Comparison of ENCODE assay signal across 13 cellular contexts in genomic region chr7:27103489-27104226, GRCh38. TPM values are rescaled to one million over a fixed set of nuclear protein-coding genes. Genes with fewer than 3 reads are reported as not detected.
A peak's percentile ranks its signal among the peaks of the same experiment; 100 is the strongest.
DNase-seq lines count a peak whose midpoint lies in the region; TF ChIP-seq lines count a peak whose summit lies in the region.
"Had no signal": no experiment of that assay in that cellular context is flagged by ENCODE, and none has a peak within 500 bp of the region (broad histone marks: within the 10 kb centered on the region; RNA-seq: fewer than 3 reads in every experiment).

No MANE protein-coding gene starts in this region.

- H2AFZ ChIP-seq in ACC112 (ENCODE audit: low read length, unreplicated experiment) (no peak overlapping the region), fibroblast of lung (ENCODE audit: low read length) (no peak overlapping the region), neural progenitor cell (replicated peaks) (no peak overlapping the region)

- no peak overlapping the region for H3K27ac Mint-ChIP-seq in neural progenitor cell
- H3K27ac Mint-ChIP-seq: activated naive CD4-positive, alpha-beta T cell treated with anti-CD3 and anti-CD28 coated beads, Interleukin-2, amount 50 U/mL, for 24 hours had no signal

- no peaks in the 10 kb centered on the region for H3K4me1 Mint-ChIP-seq in neural progenitor cell

- in situ Hi-C loops in ACHN (cut with HindIII; ENCODE audit: low pct_ligation_motif_present, low pct_unique_long_range_greater_than_20kb, low sequenced_read_pairs), result no loop called here

- H3F3A ChIP-seq in neural progenitor cell (ENCODE audit: low read depth), result peaks cover 33% of the 10 kb centered on the region

- no peak for TF ChIP-seq CTCF in fibroblast of lung (conservative IDR thresholded peaks at IDR 0.05 in 1 of 2, IDR thresholded peaks at IDR 0.05 in 1 of 2; ENCODE audit: low read depth in 1 of 2, low read length in 2 of 2)
- TF ChIP-seq CTCF in neural progenitor cell (IDR thresholded peaks at IDR 0.05), result no peak

- DNase-seq in SK-N-MC (ENCODE audit: low read depth, low spot score), result no peak
- peak; percentile 47 to 49 for DNase-seq in fibroblast of lung (ENCODE audit: low read depth in 2 of 2)
- peak; percentile 56 for DNase-seq in neural progenitor cell (ENCODE audit: low spot score)
- DNase-seq in T-helper 2 cell, result no peak
- no peak for DNase-seq in NCI-H2107 (lab: John Stamatoyannopoulos, UW)
- DNase-seq in activated CD8-positive, alpha-beta memory T cell treated with anti-CD3 and anti-CD28 coated beads, Interleukin-2, amount 50 U/mL, for 4 hours, result no peak
- no peak for DNase-seq in ACHN
- DNase-seq: GF-D8; stimulated activated CD4-positive, alpha-beta T cell treated with anti-CD3 and anti-CD28 coated beads, Interleukin-2, amount 100 ng/mL, for 24 hours; tibial artery had no signal

- H4K20me1 ChIP-seq in fibroblast of lung (ENCODE audit: control insufficient read depth, extremely low read depth, insufficient read depth, low read length) (no peaks in the 10 kb centered on the region), neural progenitor cell (ENCODE audit: low read depth) (peaks cover 100% of the 10 kb centered on the region)

- H3K27ac ChIP-seq in ACC112 (ENCODE audit: low read depth, low read length) (no peak overlapping the region), SK-N-MC (no peak overlapping the region), fibroblast of lung (ENCODE audit: insufficient read depth, low read length) (peak overlapping the region; percentile 95), neural progenitor cell (no peak overlapping the region)
- H3K27ac ChIP-seq: RWPE1, tibial artery had no signal

- H3K9me3 Mint-ChIP-seq in neural progenitor cell, result peaks cover 4% of the 10 kb centered on the region
- H3K9me3 Mint-ChIP-seq: activated naive CD4-positive, alpha-beta T cell treated with anti-CD3 and anti-CD28 coated beads, Interleukin-2, amount 50 U/mL, for 24 hours had no signal

- H3K4me2 ChIP-seq in fibroblast of lung (ENCODE audit: extremely low read depth, insufficient read depth, low read length), result peak overlapping the region; percentile 97
- no peak overlapping the region for H3K4me2 ChIP-seq in neural progenitor cell

- no peaks in the 10 kb centered on the region for H3K36me3 Mint-ChIP-seq in neural progenitor cell

- H3K9me3 ChIP-seq in SK-N-MC (ENCODE audit: low read depth, low read length) (no peaks in the 10 kb centered on the region), fibroblast of lung (ENCODE audit: control insufficient read depth, insufficient read depth, low read depth, low read length) (no peaks in the 10 kb centered on the region), neural progenitor cell (ENCODE audit: low read depth) (no peaks in the 10 kb centered on the region)
- H3K9me3 ChIP-seq: tibial artery had no signal

- no peaks in the 10 kb centered on the region for H3K79me2 ChIP-seq in ACC112 (ENCODE audit: control insufficient read depth, insufficient read depth, low read length, unreplicated experiment)
- H3K79me2 ChIP-seq in fibroblast of lung (ENCODE audit: control insufficient read depth, insufficient read depth, low read length), result peaks cover 77% of the 10 kb centered on the region
- no peaks in the 10 kb centered on the region for H3K79me2 ChIP-seq in neural progenitor cell (ENCODE audit: low read depth)

- no peaks in the 10 kb centered on the region for H3K4me1 ChIP-seq in ACC112 (ENCODE audit: control insufficient read depth, insufficient read depth, low read length, unreplicated experiment)
- peaks cover 26% of the 10 kb centered on the region for H3K4me1 ChIP-seq in fibroblast of lung (ENCODE audit: control insufficient read depth, extremely low read depth, insufficient read depth, low read length)
- no peaks in the 10 kb centered on the region for H3K4me1 ChIP-seq in neural progenitor cell

- H3K36me3 ChIP-seq in ACC112 (ENCODE audit: insufficient read depth, low read length) (no peaks in the 10 kb centered on the region), SK-N-MC (ENCODE audit: insufficient read depth, low read length) (no peaks in the 10 kb centered on the region), fibroblast of lung (ENCODE audit: control insufficient read depth, insufficient read depth, low read length) (no peaks in the 10 kb centered on the region), neural progenitor cell (no peaks in the 10 kb centered on the region)

- peak overlapping the region; percentile 12 for H3K4me3 Mint-ChIP-seq in neural progenitor cell

- H3K9ac ChIP-seq in SK-N-MC (ENCODE audit: insufficient read length), result no peak overlapping the region
- peak overlapping the region; percentile 57 for H3K9ac ChIP-seq in fibroblast of lung (ENCODE audit: insufficient read depth, low read length)
- H3K9ac ChIP-seq in neural progenitor cell, result no peak overlapping the region

- H3K27me3 Mint-ChIP-seq in neural progenitor cell (ENCODE audit: insufficient read depth, low read depth), result peaks cover 97% of the 10 kb centered on the region

- peaks cover 100% of the 10 kb centered on the region for H3K27me3 ChIP-seq in ACC112 (ENCODE audit: insufficient read depth, low read length)
- H3K27me3 ChIP-seq in fibroblast of lung (ENCODE audit: control insufficient read depth, insufficient read depth, low read length), result no peaks in the 10 kb centered on the region
- peaks cover 100% of the 10 kb centered on the region for H3K27me3 ChIP-seq in neural progenitor cell
- H3K27me3 ChIP-seq: tibial artery had no signal

- H3K4me3 ChIP-seq in ACC112 (ENCODE audit: low read depth, low read length) (peak overlapping the region; percentile 32; the same call in 1 of the 2 replicates), SK-N-MC (peak overlapping the region; percentile 21), fibroblast of lung (replicated peaks in 1 of 4; ENCODE audit: control extremely low read depth in 1 of 4, insufficient read depth in 1 of 4, low read depth in 3 of 4, low read length in 4 of 4) (peak overlapping the region; percentile 42 to 92 (median 72)), neural progenitor cell (no peak overlapping the region)

RNA-seq across cellular contexts. Expression of gene HOXA2, which starts 1.2 kb away (rescaled TPM):
- total RNA-seq in fibroblast of lung (1.0 and 1.3 TPM in 2 replicates), neural progenitor cell (ENCODE audit: low replicate concordance) (not detected in 2 replicates)
- polyA plus RNA-seq in fibroblast of lung, result 2.3 and 2.6 TPM in 2 replicates
- polyA plus RNA-seq in fibroblast of lung (2012), result 1.4 and 2.2 TPM in 2 replicates
- polyA minus RNA-seq in fibroblast of lung (ENCODE audit: low replicate concordance), result 2.1 and 2.3 TPM in 2 replicates

RNA-seq across cellular contexts. Expression of gene HOXA1, which starts 7.9 kb away (rescaled TPM):
- 0.50 and 0.51 TPM in 2 replicates for total RNA-seq in fibroblast of lung
- polyA plus RNA-seq in fibroblast of lung, result 0.58 and 0.83 TPM in 2 replicates
- 0.66 and 0.67 TPM in 2 replicates for polyA plus RNA-seq in fibroblast of lung (2012)
- polyA minus RNA-seq in fibroblast of lung (ENCODE audit: low replicate concordance), result 1.1 TPM in 1 of 2 replicates, not detected in the other
- total RNA-seq in neural progenitor cell (ENCODE audit: low replicate concordance), result not detected in 2 replicates

RNA-seq across cellular contexts. Expression of gene HOXA4, which starts 26.9 kb away (rescaled TPM):
- total RNA-seq in fibroblast of lung, result 0.33 and 0.51 TPM in 2 replicates
- 2.4 and 3.6 TPM in 2 replicates for polyA plus RNA-seq in fibroblast of lung
- 2.6 and 3.3 TPM in 2 replicates for polyA plus RNA-seq in fibroblast of lung (2012)
- polyA minus RNA-seq in fibroblast of lung (ENCODE audit: low replicate concordance), result 1.6 and 3.6 TPM in 2 replicates
- not detected in 2 replicates for total RNA-seq in neural progenitor cell (ENCODE audit: low replicate concordance)

RNA-seq across cellular contexts. Expression of gene HOXA5, which starts 39.8 kb away (rescaled TPM):
- total RNA-seq in fibroblast of lung, result 18.3 and 22.1 TPM in 2 replicates
- polyA plus RNA-seq in fibroblast of lung, result 16.6 and 35.6 TPM in 2 replicates
- 17.5 and 31.8 TPM in 2 replicates for polyA plus RNA-seq in fibroblast of lung (2012)
- polyA minus RNA-seq in fibroblast of lung (ENCODE audit: low replicate concordance), result 3.1 and 3.9 TPM in 2 replicates
- total RNA-seq in neural progenitor cell (ENCODE audit: low replicate concordance), result not detected in 2 replicates

RNA-seq across cellular contexts. Expression of gene HOXA6, which starts 43.9 kb away (rescaled TPM):
- total RNA-seq in fibroblast of lung, result 3.6 and 4.4 TPM in 2 replicates
- 0.70 and 1.2 TPM in 2 replicates for polyA plus RNA-seq in fibroblast of lung
- polyA plus RNA-seq in fibroblast of lung (2012), result 1.6 and 3.8 TPM in 2 replicates
- 0.30 and 1.6 TPM in 2 replicates for polyA minus RNA-seq in fibroblast of lung (ENCODE audit: low replicate concordance)
- not detected in 2 replicates for total RNA-seq in neural progenitor cell (ENCODE audit: low replicate concordance)

Comparison
In these comparisons a context has a peak if more than half of its experiments do, and no peak if none do; other contexts are left out.
1. DNase-seq: peak in fibroblast of lung (2 of 2) and neural progenitor cell (single experiment); none in SK-N-MC (single experiment), T-helper 2 cell (0 of 5), NCI-H2107 (single experiment), activated CD8-positive, alpha-beta memory T cell treated with anti-CD3 and anti-CD28 coated beads, Interleukin-2, amount 50 U/mL, for 4 hours (single experiment) and ACHN (single experiment).